12 cellular contexts compared by ENCODE assay signal in the genomic region with DNA sequence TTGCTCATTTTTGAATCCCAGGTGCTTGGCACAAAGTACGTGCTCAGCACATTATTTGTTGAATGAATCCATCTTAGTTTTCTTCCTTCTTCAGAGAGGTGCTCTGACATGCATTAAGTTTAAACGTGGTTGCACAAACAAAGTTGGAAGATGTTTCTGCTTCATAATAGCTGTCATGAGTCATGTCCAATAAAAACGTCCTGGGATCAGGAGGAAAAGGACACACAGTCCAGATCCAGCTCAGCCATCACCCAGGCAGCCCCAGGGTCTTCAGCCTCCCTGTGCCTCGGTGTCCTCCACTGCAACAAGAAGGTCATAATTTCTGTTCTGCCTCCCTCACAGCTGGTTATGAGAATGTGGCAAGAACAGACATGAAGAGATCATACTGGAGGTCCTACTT. TPM values are rescaled to one million over a fixed set of nuclear protein-coding genes. Genes with fewer than 3 reads are reported as not detected.
DNase-seq lines count a peak whose midpoint lies in the region; FAIRE-seq and TF ChIP-seq lines count a peak whose summit lies in the region.
"Had no signal": no experiment of that assay in that cellular context is flagged by ENCODE, and none has a peak within 500 bp of the region (broad histone marks: within the 10 kb centered on the region; RNA-seq: fewer than 3 reads in every experiment).

No MANE protein-coding gene starts in this region.

- H2AK5ac ChIP-seq in neuronal stem cell (ENCODE audit: low read depth, low read length), result no peak overlapping the region

- H3K9me3 Mint-ChIP-seq in CD4-positive, alpha-beta memory T cell, result no peaks in the 10 kb centered on the region

- no peaks in the 10 kb centered on the region for H3K36me3 ChIP-seq in CD4-positive, alpha-beta memory T cell (ENCODE audit: insufficient read depth, low read length)
- no peaks in the 10 kb centered on the region for H3K36me3 ChIP-seq in HEK293 (ENCODE audit: control insufficient read depth in 2 of 2, insufficient read depth in 1 of 2, low read length in 2 of 2)
- no peaks in the 10 kb centered on the region for H3K36me3 ChIP-seq in neuronal stem cell (replicated peaks in 1 of 2; ENCODE audit: control insufficient read depth in 2 of 2, insufficient read depth in 2 of 2, low read length in 2 of 2)
- H3K36me3 ChIP-seq: right lobe of liver had no signal

- H3K14ac ChIP-seq in neuronal stem cell (ENCODE audit: low read length), result no peak overlapping the region

- peaks cover 32% of the 10 kb centered on the region for H3K4me1 ChIP-seq in CD4-positive, alpha-beta memory T cell (ENCODE audit: insufficient read depth, low read length)
- no peaks in the 10 kb centered on the region for H3K4me1 ChIP-seq in HEK293 (ENCODE audit: control insufficient read depth, insufficient read depth, low read length)
- H3K4me1 ChIP-seq in neuronal stem cell (ENCODE audit: control insufficient read depth in 2 of 2, insufficient read depth in 1 of 2, low read depth in 1 of 2, low read length in 2 of 2), result peaks cover 11 to 18% of the 10 kb centered on the region in 2 donors

- H2AFZ ChIP-seq in neuronal stem cell (ENCODE audit: low read length), result peak overlapping the region; percentile 66

- WGBS in neuronal stem cell (ENCODE audit: extremely low coverage in 2 of 2, insufficient read length in 2 of 2, insufficient replicate concordance in 1 of 2), 2 donors, result no CpG with 5 or more reads among the region's 4 CpGs

- no peak overlapping the region for H3K4me2 ChIP-seq in neuronal stem cell (ENCODE audit: insufficient read depth, low read length, poor library complexity, severe bottlenecking)

- peaks cover 0 to 4% of the 10 kb centered on the region in 2 donors for H3K36me3 Mint-ChIP-seq in CD4-positive, alpha-beta memory T cell

- no peak overlapping the region for H3K9ac ChIP-seq in neuronal stem cell (ENCODE audit: low read depth, low read length, poor library complexity)

- no peak for TF ChIP-seq CTCF in HEK293 (tag by site-specific recombination; IDR thresholded peaks at IDR 0.05)

- no peaks in the 10 kb centered on the region for H3K27me3 ChIP-seq in CD4-positive, alpha-beta memory T cell (ENCODE audit: insufficient read depth, low read length)
- peaks cover 0 to 5% (median 0%) of the 10 kb centered on the region in 3 experiments for H3K27me3 ChIP-seq in neuronal stem cell (ENCODE audit: control insufficient read depth in 3 of 3, insufficient read depth in 3 of 3, low read depth in 1 of 3, low read length in 3 of 3)
- H3K27me3 ChIP-seq: right lobe of liver had no signal

- no peak overlapping the region for H3K27ac ChIP-seq in CD4-positive, alpha-beta memory T cell (ENCODE audit: low read depth, low read length)
- H3K27ac ChIP-seq in HEK293 (ENCODE audit: extremely low read depth, low read depth, low read length) (no peak overlapping the region), neuronal stem cell (replicated peaks; ENCODE audit: low read length) (no peak overlapping the region)
- H3K27ac ChIP-seq: right lobe of liver had no signal

- no peaks in the 10 kb centered on the region for H3K9me3 ChIP-seq in CD4-positive, alpha-beta memory T cell (ENCODE audit: control insufficient read depth in 1 of 2, low read length in 2 of 2)
- H3K9me3 ChIP-seq in HEK293 (ENCODE audit: control insufficient read depth, insufficient read depth, low read depth, low read length), result no peaks in the 10 kb centered on the region
- no peaks in the 10 kb centered on the region for H3K9me3 ChIP-seq in neuronal stem cell (replicated peaks in 1 of 2; ENCODE audit: control insufficient read depth in 2 of 2, insufficient read depth in 1 of 2, low read depth in 1 of 2, low read length in 2 of 2)
- H3K9me3 ChIP-seq: right lobe of liver had no signal

- intact Hi-C loops in CD4-positive, alpha-beta memory T cell (cut with micrococcal nuclease), result no loop called here

- H4K8ac ChIP-seq in neuronal stem cell (ENCODE audit: low read depth, low read length), result no peak overlapping the region

- H2BK15ac ChIP-seq in neuronal stem cell (ENCODE audit: low read length), result no peak overlapping the region

- no peaks in the 10 kb centered on the region for H3K27me3 Mint-ChIP-seq in CD4-positive, alpha-beta memory T cell
- H3K27me3 Mint-ChIP-seq: activated naive CD8-positive, alpha-beta T cell treated with anti-CD3 and anti-CD28 coated beads, Interleukin-2, amount 10 ng/mL, durations not matched to agents 7 days and 5 days had no signal

- no peaks in the 10 kb centered on the region for H3K79me1 ChIP-seq in neuronal stem cell (ENCODE audit: low read depth, low read length)

- POLR2A ChIA-PET in CD4-positive, alpha-beta memory T cell (lab: Charles Lee; ENCODE audit: partially characterized antibody), result interaction anchor here (1.0 to 7.0 kb wide), 3 partner anchors 8 to 56 kb away, joined by 3 to 43 read pairs (median 6); no protein-coding TSS in a partner anchor
- POLR2A ChIA-PET in HEK293 (lab: Yijun Ruan, JAX), result interaction anchor here (0.9 kb wide), 1 partner anchor 15 kb away, joined by 3 read pairs; no protein-coding TSS in a partner anchor

- H3K4me3 Mint-ChIP-seq in CD4-positive, alpha-beta memory T cell, result peak overlapping the region in 3 of 8 donors; percentile 17 to 33 (median 20)
- H3K4me3 Mint-ChIP-seq: activated naive CD8-positive, alpha-beta T cell treated with anti-CD3 and anti-CD28 coated beads, Interleukin-2, amount 10 ng/mL, durations not matched to agents 7 days and 5 days had no signal

- peak overlapping the region in 6 of 7 donors; percentile 68 to 96 (median 88) for H3K27ac Mint-ChIP-seq in CD4-positive, alpha-beta memory T cell
- H3K27ac Mint-ChIP-seq: activated naive CD8-positive, alpha-beta T cell treated with anti-CD3 and anti-CD28 coated beads, Interleukin-2, amount 10 ng/mL, durations not matched to agents 7 days and 5 days had no signal

- H3K23ac ChIP-seq in neuronal stem cell (ENCODE audit: low read depth, low read length, poor library complexity), result no peak overlapping the region

- CTCF ChIA-PET in CD4-positive, alpha-beta memory T cell (lab: Charles Lee; ENCODE audit: partially characterized antibody), result interaction anchor here (1.0 to 4.1 kb wide), 4 partner anchors 16 to 33 kb away, joined by 3 to 18 read pairs (median 10); no protein-coding TSS in a partner anchor
- CTCF ChIA-PET in HEK293 (lab: Yijun Ruan, JAX), result interaction anchor here (0.6 kb wide), 1 partner anchor 32 kb away, joined by 4 read pairs; no protein-coding TSS in a partner anchor

- FAIRE-seq in urothelium cell line (lab: Jason Lieb, UNC), result no peak
- FAIRE-seq: colon had no signal

- no peak overlapping the region for H2BK12ac ChIP-seq in neuronal stem cell (ENCODE audit: low read length)

- H3K4me3 ChIP-seq in CD4-positive, alpha-beta memory T cell (ENCODE audit: low read length in 2 of 2), result no peak overlapping the region
- H3K4me3 ChIP-seq in HEK293 (ENCODE audit: low read depth, low read length) (no peak overlapping the region), neuronal stem cell (ENCODE audit: low read length in 2 of 2) (no peak overlapping the region)
- H3K4me3 ChIP-seq: right lobe of liver had no signal

- H4K91ac ChIP-seq in neuronal stem cell (ENCODE audit: low read depth, low read length, poor library complexity), result no peak overlapping the region

- no peak for DNase-seq in CD4-positive, alpha-beta memory T cell
- peak; percentile 72 for DNase-seq in amniotic epithelial cell (ENCODE audit: low read depth)
- no peak for DNase-seq in neuronal stem cell (ENCODE audit: low spot score)
- no peak for DNase-seq in DMS53 (lab: John Stamatoyannopoulos, UW)
- DNase-seq in H4 (ENCODE audit: low spot score), result no peak
- no peak for DNase-seq in urothelium cell line (ENCODE audit: low spot score)
- DNase-seq: activated naive CD8-positive, alpha-beta T cell treated with anti-CD3 and anti-CD28 coated beads, Interleukin-2, amount 10 ng/mL, durations not matched to agents 7 days and 5 days; NK-92 treated with Interleukin-12 subunit alpha and Interleukin-12 subunit beta, amount 100 ng/mL, for 24 hours; right lobe of liver; substantia nigra had no signal

- H3K4me1 Mint-ChIP-seq in CD4-positive, alpha-beta memory T cell, result peaks cover 22 to 34% (median 31%) of the 10 kb centered on the region in 4 donors

- H3K18ac ChIP-seq in neuronal stem cell (ENCODE audit: low read length), result no peak overlapping the region

- H2BK5ac ChIP-seq in neuronal stem cell (ENCODE audit: low read length), result no peak overlapping the region

- no peak overlapping the region for H2BK120ac ChIP-seq in neuronal stem cell (ENCODE audit: low read depth, low read length)

- no peak overlapping the region for H3K4ac ChIP-seq in neuronal stem cell (ENCODE audit: low read length)

TF ChIP-seq in HEK293, 187 proteins besides CTCF, POLR2A, EP300 and RAD21:
- TF ChIP-seq ZNF664 (tag by site-specific recombination; IDR thresholded peaks at IDR 0.05), result peak; percentile 14; the same call in 1 of the 2 replicates
- TF ChIP-seq ZNF16 (tag by site-specific recombination; IDR thresholded peaks at IDR 0.05; ENCODE audit: low read depth), result no peak

RNA-seq across cellular contexts. Expression of a gene that starts 55.4 kb away (rescaled TPM):
- 100 to 1,000 TPM; 327 to 330 TPM for total RNA-seq in CD4-positive, alpha-beta memory T cell
- 10 to 100 TPM; 62.7 to 69.7 TPM for polyA plus RNA-seq in CD4-positive, alpha-beta memory T cell
- polyA plus RNA-seq in neuronal stem cell (2013, experiment 1 of 2), result 75.0 TPM
- polyA plus RNA-seq in neuronal stem cell (2013, experiment 2 of 2), result 76.2 TPM
- total RNA-seq in H4 (2014; rRNA removed; shearing (Covaris generic)), result 24.3 and 30.6 TPM in 2 replicates

Comparison
In these comparisons a context has a peak if more than half of its experiments do, and no peak if none do; other contexts are left out.
1. RNA of a gene that starts 55.4 kb away (total RNA-seq): 327 to 330 TPM in CD4-positive, alpha-beta memory T cell; 24.3 to 30.6 TPM in H4; every median in the first group is over 10 times any median in the second.